ENCODE assay signal across 17 cellular contexts in the genomic region with DNA sequence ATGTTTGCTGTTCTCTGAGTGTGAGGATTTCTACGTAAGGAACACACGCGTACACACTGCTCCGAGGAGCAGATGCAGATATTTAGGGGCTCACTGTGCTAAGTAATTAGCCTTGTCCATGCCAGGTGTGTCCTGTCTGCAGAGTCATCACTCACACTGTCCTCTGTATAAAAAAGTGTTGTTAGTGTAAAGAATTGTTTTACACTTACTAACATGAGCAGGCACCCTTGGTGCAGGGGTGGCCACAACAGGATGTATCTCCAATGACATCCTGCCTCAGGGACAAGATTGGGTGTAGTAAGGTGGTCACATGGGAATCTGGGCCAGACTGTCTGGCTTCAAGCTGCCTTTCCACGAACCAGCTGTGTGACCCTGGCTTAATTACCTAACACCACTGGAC.
A peak's percentile ranks its signal among the peaks of the same experiment; 100 is the strongest.
DNase-seq lines count a peak whose midpoint lies in the region; ATAC-seq, FAIRE-seq and TF ChIP-seq lines count a peak whose summit lies in the region.
"Had no signal": no experiment of that assay in that cellular context is flagged by ENCODE, and none has a peak within 500 bp of the region (broad histone marks: within the 10 kb centered on the region; RNA-seq: fewer than 3 reads in every experiment).

No MANE protein-coding gene starts in this region.

- peaks cover 95% of the 10 kb centered on the region for H3K36me3 ChIP-seq in mesodermal cell (ENCODE audit: control insufficient read depth, insufficient read depth, low read length)
- H3K36me3 ChIP-seq in upper lobe of right lung: peaks cover 39% of the 10 kb centered on the region

- intact Hi-C loops in upper lobe of right lung (cut with DNase I): no loop called here

- no peak for DNase-seq in HTR-8/SVneo (ENCODE audit: insufficient read length, low spot score)
- DNase-seq in coronary artery (ENCODE audit: low spot score): no peak
- DNase-seq in upper lobe of right lung: peak; percentile 3
- DNase-seq in glomerular visceral epithelial cell (ENCODE audit: extremely low spot score): no peak
- DNase-seq in H4 (ENCODE audit: low spot score): no peak
- no peak for DNase-seq in kidney tubule cell (ENCODE audit: low spot score)
- DNase-seq: CD8-positive, alpha-beta memory T cell; COR-L47; DMS 273 treated with DMSO at 0.1 percent for 48 hours; DMS53; DND-41; EL had no signal

- H3K4me3 ChIP-seq in coronary artery: no peak overlapping the region
- H3K4me3 ChIP-seq in mesodermal cell (ENCODE audit: extremely low read depth, insufficient read depth, low read length, poor library complexity, severe bottlenecking): no peak overlapping the region
- H3K4me3 ChIP-seq in upper lobe of right lung: no peak overlapping the region
- H3K4me3 ChIP-seq: BLaER1 treated with 17β-estradiol and CSF1 and Interleukin-3, amounts not matched to agents 10 nM and 100 nM; GM12878; HAP-1 had no signal

- no peak for TF ChIP-seq CTCF in coronary artery (IDR thresholded peaks at IDR 0.05)
- TF ChIP-seq CTCF in upper lobe of right lung (IDR thresholded peaks at IDR 0.05): no peak

- ATAC-seq in upper lobe of right lung: no peak
- ATAC-seq: GM12878 had no signal

- WGBS in mesodermal cell (ENCODE audit: insufficient coverage in 2 of 2), 2 experiments: 96 to 97% methylated on average over 4 to 5 of the region's 5 CpGs

- no peaks in the 10 kb centered on the region for H3K27me3 ChIP-seq in upper lobe of right lung
- H3K27me3 ChIP-seq: BLaER1 treated with 17β-estradiol and CSF1 and Interleukin-3, amounts not matched to agents 10 nM and 100 nM had no signal

- peak; percentile 66 for FAIRE-seq in HTR-8/SVneo (lab: Jason Lieb, UNC)
- FAIRE-seq: GM12878, H1 had no signal

- H3K27ac ChIP-seq in coronary artery (peak overlapping the region; percentile 5 to 41), mesodermal cell (ENCODE audit: low read depth, low read length, severe bottlenecking) (peak overlapping the region; percentile 23), upper lobe of right lung (no peak overlapping the region)
- H3K27ac ChIP-seq: BLaER1 treated with 17β-estradiol and CSF1 and Interleukin-3, amounts not matched to agents 10 nM and 100 nM had no signal

- H3K9me3 ChIP-seq in mesodermal cell (ENCODE audit: control insufficient read depth, low read length) (no peaks in the 10 kb centered on the region), upper lobe of right lung (no peaks in the 10 kb centered on the region)
- H3K9me3 ChIP-seq: BLaER1 treated with 17β-estradiol and CSF1 and Interleukin-3, amounts not matched to agents 10 nM and 100 nM; HAP-1 had no signal

- no peaks in the 10 kb centered on the region for H3K4me1 ChIP-seq in mesodermal cell (ENCODE audit: control insufficient read depth, insufficient read depth, low read length, poor library complexity, severe bottlenecking)
- H3K4me1 ChIP-seq in upper lobe of right lung: no peaks in the 10 kb centered on the region
- H3K4me1 ChIP-seq: BLaER1 treated with 17β-estradiol and CSF1 and Interleukin-3, amounts not matched to agents 10 nM and 100 nM; HAP-1 had no signal
